In genomic region chr13:45179428-45179827, GRCh38 we compare ENCODE assay signal across 19 cellular contexts. TPM values are rescaled to one million over a fixed set of nuclear protein-coding genes. Genes with fewer than 3 reads are reported as not detected.
DNase-seq lines count a peak whose midpoint lies in the region; FAIRE-seq and TF ChIP-seq lines count a peak whose summit lies in the region.
"Had no signal": no experiment of that assay in that cellular context is flagged by ENCODE, and none has a peak within 500 bp of the region (broad histone marks: within the 10 kb centered on the region; RNA-seq: fewer than 3 reads in every experiment).

No MANE protein-coding gene starts in this region.

- no peaks in the 10 kb centered on the region for H3K9me2 ChIP-seq in hepatocyte (replicated peaks; ENCODE audit: insufficient read depth)

- DNase-seq in H54 (ENCODE audit: insufficient read length, low spot score): no peak
- peak; percentile 29 for DNase-seq in RCC 7860 (ENCODE audit: low spot score)
- DNase-seq in hepatocyte (ENCODE audit: low spot score): no peak
- DNase-seq in renal cortical epithelial cell (ENCODE audit: low read depth): peak; percentile 80
- no peak for DNase-seq in OCI-M1 (lab: John Stamatoyannopoulos, UW)
- DNase-seq in epidermal melanocyte (ENCODE audit: insufficient read length, low spot score): no peak
- no peak for DNase-seq in NCI-H526 (lab: John Stamatoyannopoulos, UW)
- no peak for DNase-seq in HPDE6-E6E7 (ENCODE audit: extremely low spot score)
- DNase-seq: COR-L47; effector memory CD4-positive, alpha-beta T cell; kidney; stimulated activated CD4-positive, alpha-beta T cell treated with anti-CD3 and anti-CD28 coated beads, Interleukin-4, amount 100 ng/mL, for 4 hours; stimulated activated CD8-positive, alpha-beta memory T cell treated with anti-CD3 and anti-CD28 coated beads, Interleukin-4, amount 100 ng/mL, for 48 hours had no signal

- peak overlapping the region; percentile 68 for H3K27ac ChIP-seq in hepatocyte
- H3K27ac ChIP-seq: HL-60, KMS-11 had no signal

- H3K27me3 ChIP-seq in hepatocyte: no peaks in the 10 kb centered on the region

- FAIRE-seq in H54 (lab: Jason Lieb, UNC) (peak; percentile 23), RCC 7860 (lab: Jason Lieb, UNC) (peak; percentile 53)

- peaks cover 19% of the 10 kb centered on the region for H3K79me2 ChIP-seq in hepatocyte

- H3K4me2 ChIP-seq in hepatocyte: peak overlapping the region; percentile 23
- H3K4me2 ChIP-seq: KMS-11 had no signal

- TF ChIP-seq POLR2A in H54 (IDR thresholded peaks at IDR 0.05; ENCODE audit: low read depth, low read length): no peak

- H3K4me3 ChIP-seq in hepatocyte: no peak overlapping the region

- H3K4me1 ChIP-seq in hepatocyte (ENCODE audit: insufficient read depth): peaks cover 10% of the 10 kb centered on the region

- no peak overlapping the region for H2AFZ ChIP-seq in hepatocyte

- no peaks in the 10 kb centered on the region for H4K20me1 ChIP-seq in hepatocyte (ENCODE audit: insufficient read depth, poor library complexity, severe bottlenecking)

- H3K36me3 ChIP-seq in hepatocyte (replicated peaks; ENCODE audit: insufficient read depth, low read depth): no peaks in the 10 kb centered on the region

- TF ChIP-seq CTCF in hepatocyte (IDR thresholded peaks at IDR 0.05; ENCODE audit: poor library complexity): no peak

- H3K9me3 ChIP-seq in hepatocyte (ENCODE audit: low read depth): no peaks in the 10 kb centered on the region

RNA-seq across cellular contexts. Expression of gene KCTD4, which starts 21.4 kb away (rescaled TPM):
- total RNA-seq in hepatocyte (0.23 and 0.60 TPM in 2 replicates), renal cortical epithelial cell (6.7 and 8.5 TPM in 2 replicates)
- 0.21 and 1.2 TPM in 2 replicates for polyA plus RNA-seq in hepatocyte
- total RNA-seq: activated CD8-positive, alpha-beta T cell treated with anti-CD3 and anti-CD28 coated beads for 36 hours; cardiac septum; omental fat pad; Right ventricle myocardium inferior had no signal

RNA-seq across cellular contexts. Expression of gene GTF2F2, which starts 59.1 kb away (rescaled TPM):
- total RNA-seq in hepatocyte: 25.7 and 25.8 TPM in 2 replicates
- polyA plus RNA-seq in hepatocyte: 23.1 and 26.7 TPM in 2 replicates
- total RNA-seq in renal cortical epithelial cell: 60.1 and 65.6 TPM in 2 replicates

Comparison
In these comparisons a context has a peak if more than half of its experiments do, and no peak if none do; other contexts are left out.
1. DNase-seq: peak in RCC 7860 (single experiment) and renal cortical epithelial cell (single experiment); none in H54 (single experiment), hepatocyte (single experiment), OCI-M1 (single experiment), epidermal melanocyte (single experiment), NCI-H526 (0 of 2) and HPDE6-E6E7 (single experiment).